10 cellular contexts compared by ENCODE assay signal in genomic region chr2:191650896-191651773, GRCh38. TPM values are rescaled to one million over a fixed set of nuclear protein-coding genes. Genes with fewer than 3 reads are reported as not detected.
DNase-seq lines count a peak whose midpoint lies in the region; ATAC-seq, FAIRE-seq and TF ChIP-seq lines count a peak whose summit lies in the region.
"Had no signal": no experiment of that assay in that cellular context is flagged by ENCODE, and none has a peak within 500 bp of the region (broad histone marks: within the 10 kb centered on the region; RNA-seq: fewer than 3 reads in every experiment).

No MANE protein-coding gene starts in this region.

- H3K4me1 Mint-ChIP-seq in activated T-helper 1 cell treated with anti-CD3 and anti-CD28 coated beads, Interleukin-12 subunit alpha, Interleukin-12 subunit beta, Interleukin-2, Interleukin-4 antibody, amounts not matched to agents 30 ng/mL and 10 ng/mL and 1 ng/mL, durations not matched to agents 14 hours and 24 hours and 36 hours (ENCODE audit: low read depth) = peaks cover 11% of the 10 kb centered on the region

- WGBS in right cardiac atrium = 65% methylated on average over 3 of the region's 3 CpGs
- WGBS in small intestine, 3 donors = 57 to 73% (median 68%) methylated on average over 3 of the region's 3 CpGs

- H3K36me3 ChIP-seq in small intestine (ENCODE audit: control insufficient read depth in 2 of 2, insufficient read depth in 2 of 2, low read length in 2 of 2) = no peaks in the 10 kb centered on the region

- H3K9me3 ChIP-seq in right cardiac atrium (ENCODE audit: control insufficient read depth, low read length) = no peaks in the 10 kb centered on the region
- H3K9me3 ChIP-seq in small intestine (ENCODE audit: control insufficient read depth, low read depth) = no peaks in the 10 kb centered on the region
- H3K9me3 ChIP-seq: Caco-2 had no signal

- no peak overlapping the region for H3K4me3 Mint-ChIP-seq in activated T-helper 1 cell treated with anti-CD3 and anti-CD28 coated beads, Interleukin-12 subunit alpha, Interleukin-12 subunit beta, Interleukin-2, Interleukin-4 antibody, amounts not matched to agents 30 ng/mL and 10 ng/mL and 1 ng/mL, durations not matched to agents 14 hours and 24 hours and 36 hours

- DNase-seq in GM10248 (ENCODE audit: extremely low spot score) = peak; percentile 62
- DNase-seq in GM19239 (ENCODE audit: insufficient read length, low spot score) = peak; percentile 20
- no peak for DNase-seq in activated T-helper 1 cell treated with anti-CD3 and anti-CD28 coated beads, Interleukin-12 subunit alpha, Interleukin-12 subunit beta, Interleukin-2, Interleukin-4 antibody, amounts not matched to agents 30 ng/mL and 10 ng/mL and 1 ng/mL, durations not matched to agents 14 hours and 24 hours and 36 hours (ENCODE audit: low spot score)
- no peak for DNase-seq in activated effector memory CD4-positive, alpha-beta T cell treated with Interleukin-2 at 50 U/mL for 16 hours
- DNase-seq in right cardiac atrium = no peak
- no peak for DNase-seq in small intestine
- DNase-seq in G401 (ENCODE audit: low spot score) = no peak
- DNase-seq: Caco-2 had no signal

- CTCF ChIA-PET in GM10248 (lab: Yijun Ruan, JAX) = interaction anchor here (1.0 kb wide), 1 partner anchor 19 kb away, joined by 4 read pairs; no protein-coding TSS in a partner anchor

- no peak overlapping the region for H3K4me3 ChIP-seq in right cardiac atrium (ENCODE audit: low read length)
- H3K4me3 ChIP-seq in small intestine (ENCODE audit: low read depth in 1 of 2, low read length in 2 of 2) = no peak overlapping the region
- H3K4me3 ChIP-seq: hepatocyte had no signal

- H3K9me3 Mint-ChIP-seq in activated T-helper 1 cell treated with anti-CD3 and anti-CD28 coated beads, Interleukin-12 subunit alpha, Interleukin-12 subunit beta, Interleukin-2, Interleukin-4 antibody, amounts not matched to agents 30 ng/mL and 10 ng/mL and 1 ng/mL, durations not matched to agents 14 hours and 24 hours and 36 hours = peaks cover 6% of the 10 kb centered on the region

- intact Hi-C loops in activated T-helper 1 cell treated with anti-CD3 and anti-CD28 coated beads, Interleukin-12 subunit alpha, Interleukin-12 subunit beta, Interleukin-2, Interleukin-4 antibody, amounts not matched to agents 30 ng/mL and 10 ng/mL and 1 ng/mL, durations not matched to agents 14 hours and 24 hours and 36 hours (cut with micrococcal nuclease) = loop anchor here (1.0 to 5.0 kb wide), 2 partner anchors 9 to 34 kb away; no protein-coding TSS in a partner anchor
- intact Hi-C loops in right cardiac atrium (cut with DNase I) = no loop called here

- peak; percentile 99 for ATAC-seq in HG02885 (IDR thresholded peaks at IDR 0.05; ENCODE audit: poor library complexity, unreplicated experiment)
- no peak for ATAC-seq in right cardiac atrium

- FAIRE-seq in GM19239 (lab: Jason Lieb, UNC) (peak; percentile 94), small intestine (lab: Jason Lieb, UNC) (no peak)

- H3K27ac Mint-ChIP-seq in activated T-helper 1 cell treated with anti-CD3 and anti-CD28 coated beads, Interleukin-12 subunit alpha, Interleukin-12 subunit beta, Interleukin-2, Interleukin-4 antibody, amounts not matched to agents 30 ng/mL and 10 ng/mL and 1 ng/mL, durations not matched to agents 14 hours and 24 hours and 36 hours = peak overlapping the region; percentile 11

- peaks cover 4% of the 10 kb centered on the region for H3K36me3 Mint-ChIP-seq in activated T-helper 1 cell treated with anti-CD3 and anti-CD28 coated beads, Interleukin-12 subunit alpha, Interleukin-12 subunit beta, Interleukin-2, Interleukin-4 antibody, amounts not matched to agents 30 ng/mL and 10 ng/mL and 1 ng/mL, durations not matched to agents 14 hours and 24 hours and 36 hours (ENCODE audit: low read depth)

- H3K4me1 ChIP-seq in right cardiac atrium (ENCODE audit: control insufficient read depth, insufficient read depth, low read length) = no peaks in the 10 kb centered on the region
- H3K4me1 ChIP-seq in small intestine (ENCODE audit: control insufficient read depth in 2 of 2, insufficient read depth in 1 of 2, low read depth in 1 of 2, low read length in 1 of 2) = no peaks in the 10 kb centered on the region

- in situ Hi-C loops in G401 (cut with HindIII; ENCODE audit: low sequenced_read_pairs) = no loop called here

- H3K27me3 Mint-ChIP-seq in activated T-helper 1 cell treated with anti-CD3 and anti-CD28 coated beads, Interleukin-12 subunit alpha, Interleukin-12 subunit beta, Interleukin-2, Interleukin-4 antibody, amounts not matched to agents 30 ng/mL and 10 ng/mL and 1 ng/mL, durations not matched to agents 14 hours and 24 hours and 36 hours (ENCODE audit: insufficient read depth) = no peaks in the 10 kb centered on the region

- TF ChIP-seq CTCF in GM10248 (IDR thresholded peaks at IDR 0.05; ENCODE audit: control extremely low read depth, extremely low read depth, low read depth, missing control alignments) = no peak

- no peak overlapping the region for H3K27ac ChIP-seq in right cardiac atrium (ENCODE audit: low read length)
- H3K27ac ChIP-seq in small intestine (ENCODE audit: low read depth in 1 of 2, low read length in 1 of 2) = no peak overlapping the region
- H3K27ac ChIP-seq: hepatocyte had no signal

- H3K27me3 ChIP-seq in right cardiac atrium (ENCODE audit: control insufficient read depth, insufficient read depth) (no peaks in the 10 kb centered on the region), small intestine (ENCODE audit: control insufficient read depth in 2 of 2, insufficient read depth in 2 of 2, low read length in 2 of 2) (no peaks in the 10 kb centered on the region)
- H3K27me3 ChIP-seq: hepatocyte had no signal

- POLR2A ChIA-PET in GM10248 (lab: Yijun Ruan, JAX) = interaction anchor here (1.0 to 1.5 kb wide), 2 partner anchors 25 to 27 kb away, joined by 3 to 6 read pairs; partner anchors contain the start of gene NABP1

RNA-seq across cellular contexts. Expression of gene NABP1, which starts 26.8 kb away (rescaled TPM):
- 51.0 and 58.4 TPM in 2 replicates for total RNA-seq in activated T-helper 1 cell treated with anti-CD3 and anti-CD28 coated beads, Interleukin-12 subunit alpha, Interleukin-12 subunit beta, Interleukin-2, Interleukin-4 antibody, amounts not matched to agents 30 ng/mL and 10 ng/mL and 1 ng/mL, durations not matched to agents 14 hours and 24 hours and 36 hours
- total RNA-seq in right cardiac atrium = 10 to 100 TPM in 1 of 4 donors, 1 to 10 TPM in 3; 4.7 to 11.1 (median 8.4) TPM
- polyA plus RNA-seq in right cardiac atrium (4.6 TPM), small intestine (10 to 100 TPM; 14.4 to 44.7 (median 33.0) TPM)
- total RNA-seq in G401 (2014; rRNA removed; shearing (Covaris generic)) = 0.74 and 1.9 TPM in 2 replicates

Comparison
In these comparisons a context has a peak if more than half of its experiments do, and no peak if none do; other contexts are left out.
1. DNase-seq: peak in GM10248 (single experiment) and GM19239 (single experiment); none in activated T-helper 1 cell treated with anti-CD3 and anti-CD28 coated beads, Interleukin-12 subunit alpha, Interleukin-12 subunit beta, Interleukin-2, Interleukin-4 antibody, amounts not matched to agents 30 ng/mL and 10 ng/mL and 1 ng/mL, durations not matched to agents 14 hours and 24 hours and 36 hours (single experiment), activated effector memory CD4-positive, alpha-beta T cell treated with Interleukin-2 at 50 U/mL for 16 hours (single experiment), right cardiac atrium (0 of 3), small intestine (single experiment) and G401 (single experiment).